In genomic region chr9:92652461-92652860, GRCh38 we compare ENCODE assay signal across 21 cellular contexts. TPM values are rescaled to one million over a fixed set of nuclear protein-coding genes. Genes with fewer than 3 reads are reported as not detected.
DNase-seq lines count a peak whose midpoint lies in the region; ATAC-seq, FAIRE-seq and TF ChIP-seq lines count a peak whose summit lies in the region.
"Had no signal": no experiment of that assay in that cellular context is flagged by ENCODE, and none has a peak within 500 bp of the region (broad histone marks: within the 10 kb centered on the region; RNA-seq: fewer than 3 reads in every experiment).

No MANE protein-coding gene starts in this region.

- TF ChIP-seq EP300 in K562 (IDR thresholded peaks at IDR 0.05; ENCODE audit: low read length) (no peak), sigmoid colon (IDR thresholded peaks at IDR 0.05) (no peak)

- ATAC-seq in IMR-90 (ENCODE audit: low read depth) (no peak), K562 (no peak)
- ATAC-seq: SK-N-SH treated with all-trans-retinoic acid at 6 μM for 48 hours had no signal

- peaks cover 8% of the 10 kb centered on the region; the same call in 1 of the 3 replicates for H3K79me2 ChIP-seq in K562 (ENCODE audit: control insufficient read depth, insufficient read depth, low read length)
- peaks cover 25% of the 10 kb centered on the region for H3K79me2 ChIP-seq in keratinocyte (ENCODE audit: control insufficient read depth, insufficient read depth, low read length)
- no peaks in the 10 kb centered on the region for H3K79me2 ChIP-seq in mesendoderm (ENCODE audit: control insufficient read depth, insufficient read depth, low read length)

- H2BK5ac ChIP-seq in IMR-90 (ENCODE audit: low read depth, low read length, poor library complexity, severe bottlenecking) (no peak overlapping the region), mesendoderm (ENCODE audit: low read length) (no peak overlapping the region)

- H3K9ac ChIP-seq in IMR-90 (ENCODE audit: low read depth, low read length) = no peak overlapping the region
- no peak overlapping the region for H3K9ac ChIP-seq in K562 (ENCODE audit: insufficient read depth in 1 of 2, low read depth in 2 of 2, low read length in 2 of 2)
- H3K9ac ChIP-seq in keratinocyte (ENCODE audit: control insufficient read depth, extremely low read depth, insufficient read depth, low read length) = no peak overlapping the region
- H3K9ac ChIP-seq in mesendoderm (ENCODE audit: low read length) = no peak overlapping the region
- H3K9ac ChIP-seq: KMS-11 had no signal

- no peak overlapping the region for H2BK20ac ChIP-seq in IMR-90 (ENCODE audit: low read depth, low read length)

- peaks cover 8% of the 10 kb centered on the region for H4K20me1 ChIP-seq in IMR-90 (ENCODE audit: insufficient read depth, low read length)
- no peaks in the 10 kb centered on the region; the same call in 1 of the 2 replicates for H4K20me1 ChIP-seq in K562 (replicated peaks; ENCODE audit: control insufficient read depth, insufficient read depth, low read length)
- no peaks in the 10 kb centered on the region for H4K20me1 ChIP-seq in keratinocyte (ENCODE audit: control insufficient read depth, extremely low read depth, insufficient read depth, low read length)

- TF ChIP-seq POLR2A in IMR-90 (IDR thresholded peaks at IDR 0.05; ENCODE audit: low read depth, low read length) (no peak), K562 (conservative IDR thresholded peaks at IDR 0.05) (no peak), sigmoid colon (IDR thresholded peaks at IDR 0.05) (no peak)

- no peaks in the 10 kb centered on the region for H3K27me3 ChIP-seq in IMR-90 (ENCODE audit: control insufficient read depth, insufficient read depth, low read length)
- H3K27me3 ChIP-seq in K562 (ENCODE audit: control insufficient read depth in 2 of 2, insufficient read depth in 2 of 2, low read length in 2 of 2) = no peaks in the 10 kb centered on the region
- H3K27me3 ChIP-seq in keratinocyte (ENCODE audit: control insufficient read depth, extremely low read depth, insufficient read depth, low read length) = no peaks in the 10 kb centered on the region
- H3K27me3 ChIP-seq in sigmoid colon = no peaks in the 10 kb centered on the region
- no peaks in the 10 kb centered on the region for H3K27me3 ChIP-seq in mesendoderm (ENCODE audit: insufficient read depth, low read length, poor library complexity)

- H3K36me3 ChIP-seq in IMR-90 (ENCODE audit: control insufficient read depth, insufficient read depth, low read length) = peaks cover 58% of the 10 kb centered on the region
- H3K36me3 ChIP-seq in K562 (ENCODE audit: control insufficient read depth, insufficient read depth, low read length) = peaks cover 82% of the 10 kb centered on the region; the same call in 2 of the 3 replicates
- peaks cover 30 to 35% of the 10 kb centered on the region in 2 experiments for H3K36me3 ChIP-seq in keratinocyte (ENCODE audit: control insufficient read depth in 2 of 2, extremely low read depth in 1 of 2, insufficient read depth in 2 of 2, low read length in 2 of 2)
- peaks cover 0 to 33% (median 4%) of the 10 kb centered on the region in 4 donors for H3K36me3 ChIP-seq in sigmoid colon
- no peaks in the 10 kb centered on the region for H3K36me3 ChIP-seq in mesendoderm (ENCODE audit: control insufficient read depth, insufficient read depth, low read length)

- H2AK5ac ChIP-seq in IMR-90 (ENCODE audit: low read depth, low read length) (no peak overlapping the region), mesendoderm (ENCODE audit: low read length) (no peak overlapping the region)

- no TSS peak for BruUV-seq in IMR-90 (replicated peaks; lab: Mats Ljungman, UMichigan)
- BruUV-seq in K562 (replicated peaks; lab: Mats Ljungman, UMichigan) = no TSS peak

- H3K23ac ChIP-seq in IMR-90 (ENCODE audit: low read depth, low read length) (no peak overlapping the region), mesendoderm (ENCODE audit: low read length) (no peak overlapping the region)

- no peak overlapping the region for H2BK120ac ChIP-seq in IMR-90 (ENCODE audit: low read depth, low read length)
- H2BK120ac ChIP-seq in mesendoderm (ENCODE audit: low read depth, low read length) = no peak overlapping the region

- no peak overlapping the region for H4K8ac ChIP-seq in IMR-90 (ENCODE audit: low read depth in 2 of 2, low read length in 2 of 2)
- H4K8ac ChIP-seq in mesendoderm (ENCODE audit: low read depth, low read length) = no peak overlapping the region

- dilution Hi-C loops in IMR-90 (cut with HindIII; ENCODE audit: low sequenced_read_pairs, unreplicated experiment) (no loop called here), keratinocyte (cut with MboI; ENCODE audit: extremely low pct_ligation_motif_present, low sequenced_read_pairs) (no loop called here)

- TF ChIP-seq RAD21 in IMR-90 (IDR thresholded peaks at IDR 0.05; ENCODE audit: low read length) (no peak), K562 (CRISPR knock-in tag; conservative IDR thresholded peaks at IDR 0.05 in 1 of 2, IDR thresholded peaks at IDR 0.05 in 1 of 2) (no peak)

- no CpG with 5 or more reads among the region's 1 CpG for WGBS in IMR-90 (ENCODE audit: extremely low coverage in 2 of 2, insufficient read length in 1 of 2), 2 experiments
- WGBS in K562 (ENCODE audit: insufficient coverage, low coverage, missing lambda C conversion rate) = 43% methylated on average over 1 of the region's 1 CpG
- 73 to 80% methylated on average over 1 of the region's 1 CpG for WGBS in sigmoid colon, 2 donors
- WGBS in mesendoderm (ENCODE audit: extremely low coverage, insufficient coverage, low lambda C conversion rate) = no CpG with 5 or more reads among the region's 1 CpG

- H3K4me3 ChIP-seq in IMR-90 (ENCODE audit: insufficient read depth, low read depth, low read length) (no peak overlapping the region), K562 (no peak overlapping the region), keratinocyte (ENCODE audit: control insufficient read depth in 2 of 3, extremely low read depth in 1 of 3, insufficient read depth in 2 of 3, low read depth in 1 of 3, low read length in 3 of 3) (no peak overlapping the region), sigmoid colon (no peak overlapping the region), mesendoderm (ENCODE audit: low read length) (no peak overlapping the region)

- FAIRE-seq in K562 (lab: Jason Lieb, UNC) = no peak
- no peak for FAIRE-seq in keratinocyte (lab: Jason Lieb, UNC)
- FAIRE-seq: GM12891 had no signal

- CTCF ChIA-PET in IMR-90 (lab: Yijun Ruan, JAX) = no interaction called here
- CTCF ChIA-PET in K562 (lab: Yijun Ruan, JAX; ENCODE audit: low intra/inter-chr PET ratio) = no interaction called here

- H3K4me2 ChIP-seq in IMR-90 (ENCODE audit: low read depth, low read length) (no peak overlapping the region), K562 (ENCODE audit: insufficient read depth, low read length) (no peak overlapping the region), keratinocyte (ENCODE audit: control insufficient read depth, extremely low read depth, insufficient read depth, low read depth, low read length) (no peak overlapping the region), mesendoderm (ENCODE audit: low read length) (no peak overlapping the region)
- H3K4me2 ChIP-seq: KMS-11 had no signal

- no peak overlapping the region for H4K5ac ChIP-seq in IMR-90 (ENCODE audit: low read depth, low read length)
- H4K5ac ChIP-seq in mesendoderm (ENCODE audit: low read length) = no peak overlapping the region

- POLR2A ChIA-PET in IMR-90 (lab: Charles Lee; ENCODE audit: unreplicated experiment) (interaction anchor here (0.6 kb wide), 1 partner anchor 23 kb away, joined by 5 read pairs; no protein-coding TSS in a partner anchor), K562 (lab: Yijun Ruan, JAX) (interaction anchor here (1.1 kb wide), 1 partner anchor 13 kb away, joined by 4 read pairs; no protein-coding TSS in a partner anchor)

- peaks cover 14% of the 10 kb centered on the region; the same call in 1 of the 2 replicates for H3K9me1 ChIP-seq in IMR-90 (ENCODE audit: insufficient read depth, low read length)
- no peaks in the 10 kb centered on the region for H3K9me1 ChIP-seq in K562 (ENCODE audit: control insufficient read depth, insufficient read depth, low read length)
- no peaks in the 10 kb centered on the region for H3K9me1 ChIP-seq in keratinocyte (ENCODE audit: control insufficient read depth, extremely low read depth, insufficient read depth, low read length)

- TF ChIP-seq CTCF in IMR-90 (conservative IDR thresholded peaks at IDR 0.05; ENCODE audit: low read depth, low read length) = no peak
- no peak for TF ChIP-seq CTCF in K562 (IDR thresholded peaks at IDR 0.05 in 2 of 3, conservative IDR thresholded peaks at IDR 0.05 in 1 of 3; ENCODE audit: insufficient read depth in 2 of 3, low read depth in 1 of 3, low read length in 3 of 3)
- TF ChIP-seq CTCF in keratinocyte (optimal IDR thresholded peaks at IDR 0.05 in 1 of 3, IDR thresholded peaks at IDR 0.05 in 1 of 3, conservative IDR thresholded peaks at IDR 0.05 in 1 of 3; ENCODE audit: extremely low read depth in 1 of 3, insufficient read depth in 2 of 3, low read length in 3 of 3) = no peak
- TF ChIP-seq CTCF in sigmoid colon (IDR thresholded peaks at IDR 0.05) = no peak

- DNase-seq in IMR-90 (no peak), K562 (ENCODE audit: extremely low read depth in 1 of 4, low spot score in 3 of 4) (no peak), keratinocyte (ENCODE audit: low read depth, low spot score) (no peak), sigmoid colon (no peak), mesendoderm (no peak), NCI-H510A treated with DMSO at 0.1 percent for 48 hours (lab: John Stamatoyannopoulos, UW) (no peak), OCI-M1 (lab: John Stamatoyannopoulos, UW) (no peak)
- no peak for DNase-seq in stimulated activated CD4-positive, alpha-beta T cell treated with anti-CD3 and anti-CD28 coated beads, Interleukin-2, amount 100 ng/mL, for 24 hours
- DNase-seq: C1 segment of cervical spinal cord; CD8-positive, alpha-beta memory T cell; DMS53; EL; NCI-H1105; NCI-H1694; NCI-H2081 treated with DMSO at 0.1 percent for 48 hours; NCI-H510A; NCI-H774; SIG-M5 had no signal

- intact Hi-C loops in IMR-90 (cut with micrococcal nuclease) (no loop called here), K562 (cut with micrococcal nuclease) (no loop called here), sigmoid colon (cut with DNase I) (loop anchor here (10.0 kb wide), 1 partner anchor 508 kb away; no protein-coding TSS in a partner anchor)

- H3K79me1 ChIP-seq in IMR-90 (ENCODE audit: low read depth in 1 of 2, low read length in 2 of 2) (peaks cover 10 to 51% of the 10 kb centered on the region in 2 experiments; a peak in 3 of 4 replicates), mesendoderm (ENCODE audit: low read length) (peaks cover 1% of the 10 kb centered on the region)

- in situ Hi-C loops in IMR-90 (cut with MboI; ENCODE audit: low sequenced_read_pairs) (no loop called here), K562 (cut with MboI) (no loop called here)

- H2AFZ ChIP-seq in IMR-90 (replicated peaks; ENCODE audit: low read length, poor library complexity) = no peak overlapping the region
- H2AFZ ChIP-seq in K562 (ENCODE audit: low read depth, low read length) = no peak overlapping the region
- H2AFZ ChIP-seq in keratinocyte (ENCODE audit: control insufficient read depth, low read length) = no peak overlapping the region

- no peak overlapping the region for H2AK9ac ChIP-seq in IMR-90 (replicated peaks; ENCODE audit: low read depth, low read length, poor library complexity)

- H2BK15ac ChIP-seq in IMR-90 (ENCODE audit: low read depth, low read length) = no peak overlapping the region
- H2BK15ac ChIP-seq in mesendoderm (replicated peaks; ENCODE audit: low read depth) = no peak overlapping the region

- no peak overlapping the region for H4K91ac ChIP-seq in IMR-90 (ENCODE audit: insufficient read depth, low read depth, low read length)

- H3K27ac ChIP-seq in IMR-90 (ENCODE audit: insufficient read depth, low read length) (no peak overlapping the region), K562 (ENCODE audit: extremely low read depth, low read depth, low read length) (no peak overlapping the region), keratinocyte (ENCODE audit: control insufficient read depth, insufficient read depth, low read length) (peak overlapping the region; percentile 86), sigmoid colon (peak overlapping the region in 3 of 4 donors; percentile 58 to 77 (median 77)), mesendoderm (ENCODE audit: low read depth, low read length) (no peak overlapping the region)
- H3K27ac ChIP-seq: KMS-11 had no signal

- H3K18ac ChIP-seq in IMR-90 (ENCODE audit: low read depth, low read length) = no peak overlapping the region
- H3K18ac ChIP-seq in mesendoderm (ENCODE audit: low read length) = no peak overlapping the region

- H3K4ac ChIP-seq in IMR-90 (ENCODE audit: low read depth, low read length) (no peak overlapping the region), mesendoderm (ENCODE audit: low read depth, low read length) (no peak overlapping the region)

- no peaks in the 10 kb centered on the region for H3K9me3 ChIP-seq in IMR-90 (ENCODE audit: control insufficient read depth, insufficient read depth, low read length)
- no peaks in the 10 kb centered on the region for H3K9me3 ChIP-seq in K562 (replicated peaks; ENCODE audit: control insufficient read depth, insufficient read depth, low read depth, low read length)
- H3K9me3 ChIP-seq in keratinocyte (ENCODE audit: control insufficient read depth, low read depth, low read length) = no peaks in the 10 kb centered on the region
- H3K9me3 ChIP-seq in sigmoid colon = no peaks in the 10 kb centered on the region

- no peak overlapping the region for H3K56ac ChIP-seq in IMR-90 (ENCODE audit: extremely low read depth, insufficient read depth, low read length)
- H3K56ac ChIP-seq in mesendoderm (ENCODE audit: low read length) = no peak overlapping the region

- H3K4me1 ChIP-seq in IMR-90 (ENCODE audit: control insufficient read depth, insufficient read depth, low read length) = peaks cover 2% of the 10 kb centered on the region; the same call in 1 of the 2 replicates
- peaks cover 0 to 7% of the 10 kb centered on the region in 2 experiments; a peak in 2 of 5 replicates for H3K4me1 ChIP-seq in K562 (replicated peaks in 1 of 2; ENCODE audit: control insufficient read depth in 2 of 2, insufficient read depth in 2 of 2, low read length in 2 of 2)
- H3K4me1 ChIP-seq in keratinocyte (ENCODE audit: control insufficient read depth, extremely low read depth, insufficient read depth, low read length) = peaks cover 32% of the 10 kb centered on the region
- H3K4me1 ChIP-seq in sigmoid colon = peaks cover 0 to 54% (median 41%) of the 10 kb centered on the region in 4 donors
- H3K4me1 ChIP-seq in mesendoderm (ENCODE audit: control insufficient read depth, low read depth, low read length) = no peaks in the 10 kb centered on the region

- no peak overlapping the region for H3K14ac ChIP-seq in IMR-90 (replicated peaks; ENCODE audit: low read depth, low read length)

RNA-seq across cellular contexts. Expression of gene IPPK, which starts 17.5 kb away (rescaled TPM):
- 25.1 and 27.5 TPM in 2 replicates for total RNA-seq in IMR-90 (2012; rRNA removed)
- 25.3 and 26.8 TPM in 2 replicates for polyA plus RNA-seq in IMR-90 (2012; rRNA removed)
- polyA plus RNA-seq in IMR-90 (2012; cell fraction: cytosol; rRNA removed) = 12.5 and 13.1 TPM in 2 replicates
- 40.6 and 52.6 TPM in 2 replicates for polyA plus RNA-seq in IMR-90 (2012; cell fraction: nucleus; rRNA removed; ENCODE audit: low replicate concordance)
- total RNA-seq in K562 (2011; cell fraction: chromatin; rRNA removed; ENCODE audit: low replicate concordance) = 42.1 and 46.0 TPM in 2 replicates
- 27.7 and 28.2 TPM in 2 replicates for total RNA-seq in K562 (2011; cell fraction: nucleolus; rRNA removed)
- total RNA-seq in K562 (2011; cell fraction: nucleoplasm; rRNA removed) = 26.2 and 30.0 TPM in 2 replicates
- 11.2 and 11.3 TPM in 2 replicates for total RNA-seq in K562 (2014; rRNA removed)
- total RNA-seq in K562 (2014; rRNA removed; fragmentation: Illumina TruSeq; extraction: Trizol) = 14.2 and 14.5 TPM in 2 replicates
- total RNA-seq in K562 (2015; rRNA removed; fragmentation: Illumina TruSeq; extraction: Trizol) = 11.1 and 11.2 TPM in 2 replicates
- total RNA-seq in K562 (2021) = 9.7 and 11.1 TPM in 2 replicates
- polyA plus RNA-seq in K562 (2011; rRNA removed) = 21.1 and 22.2 TPM in 2 replicates
- polyA plus RNA-seq in K562 (2011; cell fraction: cytosol; rRNA removed) = 19.0 and 20.1 TPM in 2 replicates
- polyA plus RNA-seq in K562 (2011; cell fraction: nucleus; rRNA removed) = 58.7 and 61.8 TPM in 2 replicates
- polyA plus RNA-seq in K562 (2012) = 8.4 and 9.4 TPM in 2 replicates
- 15.2 and 16.0 TPM in 2 replicates for polyA plus RNA-seq in K562 (2014; fragmentation: Illumina TruSeq; extraction: Trizol)
- 1 to 10 TPM; 3.1 TPM for polyA plus RNA-seq in K562 (2014; fragmentation: Nextera tagmentation; extraction: Ambion mirVana)
- 10.9 and 13.0 TPM in 2 replicates for polyA plus RNA-seq in K562 (2014; rRNA removed)
- polyA minus RNA-seq in K562 (2011; rRNA and poly(A)+ RNA removed) = 31.1 and 42.9 TPM in 2 replicates
- polyA minus RNA-seq in K562 (2011; cell fraction: cytosol; rRNA and poly(A)+ RNA removed) = 11.0 and 13.6 TPM in 2 replicates
- 10.8 and 11.0 TPM in 2 replicates for polyA minus RNA-seq in K562 (2011; cell fraction: nucleus; rRNA and poly(A)+ RNA removed)
- 27.5 to 34.9 TPM (median 32.4 TPM) in 3 replicates for polyA plus RNA-seq in keratinocyte
- polyA plus RNA-seq in keratinocyte (2011; ENCODE audit: low read depth) = 44.5 TPM
- polyA plus RNA-seq in keratinocyte (2011; cell fraction: cytosol; rRNA removed) = 28.0 and 37.9 TPM in 2 replicates
- polyA plus RNA-seq in keratinocyte (2011; cell fraction: nucleus; rRNA removed) = 68.1 and 79.2 TPM in 2 replicates
- 12.7 and 34.4 TPM in 2 replicates for polyA plus RNA-seq in keratinocyte (2012; ENCODE audit: low replicate concordance)
- 49.3 to 86.7 TPM (median 68.7 TPM) in 3 replicates for polyA minus RNA-seq in keratinocyte
- 26.9 TPM for polyA minus RNA-seq in keratinocyte (2011; cell fraction: cytosol; rRNA and poly(A)+ RNA removed)
- 26.9 and 42.7 TPM in 2 replicates for polyA minus RNA-seq in keratinocyte (2011; cell fraction: nucleus; rRNA and poly(A)+ RNA removed)
- 10 to 100 TPM in 1 of 4 donors, 1 to 10 TPM in 3; 5.7 to 12.5 (median 6.9) TPM for total RNA-seq in sigmoid colon
- 1 to 10 TPM; 3.6 to 7.8 (median 4.4) TPM for polyA plus RNA-seq in sigmoid colon
- polyA plus RNA-seq in mesendoderm (2013, experiment 1 of 2) = 5.6 TPM
- polyA plus RNA-seq in mesendoderm (2013, experiment 2 of 2) = 6.2 TPM

Comparison
In these comparisons a context has a peak if more than half of its experiments do, and no peak if none do; other contexts are left out.
1. H3K27ac ChIP-seq: peak in keratinocyte (single experiment) and sigmoid colon (3 of 4); none in IMR-90 (single experiment), K562 (single experiment) and mesendoderm (single experiment).